In the genomic region with DNA sequence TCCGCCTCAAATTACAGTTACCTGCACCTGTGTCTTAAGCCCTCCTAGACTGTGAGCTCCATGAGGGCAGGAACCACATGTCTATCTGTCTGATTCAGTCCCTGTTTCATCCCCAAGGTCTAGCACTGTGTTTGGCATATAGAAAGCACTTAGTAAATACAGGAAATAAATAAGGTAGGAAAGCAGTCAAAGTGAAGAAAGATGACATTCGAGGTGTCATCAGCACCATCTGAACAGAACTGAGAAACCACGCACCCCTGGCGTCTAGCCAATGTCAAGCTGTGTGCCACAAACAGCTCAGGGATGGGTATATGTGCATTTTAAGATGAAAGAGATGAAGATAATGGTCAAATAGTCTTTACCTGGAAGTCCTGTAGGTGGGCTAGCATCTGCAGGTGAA, we compare ENCODE assay signal across 11 cellular contexts.
DNase-seq lines count a peak whose midpoint lies in the region; ATAC-seq, FAIRE-seq and TF ChIP-seq lines count a peak whose summit lies in the region.
"Had no signal": no experiment of that assay in that cellular context is flagged by ENCODE, and none has a peak within 500 bp of the region (broad histone marks: within the 10 kb centered on the region; RNA-seq: fewer than 3 reads in every experiment).

No MANE protein-coding gene starts in this region.

- H2BK15ac ChIP-seq in neuronal stem cell (ENCODE audit: low read length), result no peak overlapping the region

- H3K79me2 ChIP-seq in HepG2 (ENCODE audit: insufficient read depth, low read length), result no peaks in the 10 kb centered on the region

- POLR2A ChIA-PET in HepG2 (lab: Yijun Ruan, JAX), result no interaction called here

- H4K8ac ChIP-seq in neuronal stem cell (ENCODE audit: low read depth, low read length), result no peak overlapping the region

- no peaks in the 10 kb centered on the region for H3K79me1 ChIP-seq in neuronal stem cell (ENCODE audit: low read depth, low read length)

- H3K4me2 ChIP-seq in neuronal stem cell (ENCODE audit: insufficient read depth, low read length, poor library complexity, severe bottlenecking) (no peak overlapping the region), HepG2 (ENCODE audit: low read depth, low read length) (no peak overlapping the region)

- peak overlapping the region; percentile 48 for H3K27ac Mint-ChIP-seq in activated T-helper 2 cell treated with anti-CD3 and anti-CD28 coated beads, Interferon-gamma antibody, Interleukin-2, Interleukin-4, amounts not matched to agents 10 μg/mL and 5 μg/mL and 100 μg/mL, durations not matched to agents 14 hours and 24 hours and 36 hours
- H3K27ac Mint-ChIP-seq: mesothelial cell of epicardium had no signal

- H3K27ac ChIP-seq in right atrium auricular region (no peak overlapping the region), neuronal stem cell (replicated peaks; ENCODE audit: low read length) (no peak overlapping the region), HepG2 (ENCODE audit: extremely low read length, insufficient read depth, low read length) (no peak overlapping the region)

- intact Hi-C loops in left ventricle myocardium superior (cut with micrococcal nuclease) (no loop called here), head of caudate nucleus (cut with DNase I) (no loop called here), HepG2 (cut with micrococcal nuclease; ENCODE audit: unreplicated experiment) (no loop called here)
- intact Hi-C loops in activated T-helper 2 cell treated with anti-CD3 and anti-CD28 coated beads, Interferon-gamma antibody, Interleukin-2, Interleukin-4, amounts not matched to agents 10 μg/mL and 5 μg/mL and 100 μg/mL, durations not matched to agents 14 hours and 24 hours and 36 hours (cut with micrococcal nuclease), result no loop called here

- H3K18ac ChIP-seq in neuronal stem cell (ENCODE audit: low read length), result no peak overlapping the region

- H2BK5ac ChIP-seq in neuronal stem cell (ENCODE audit: low read length), result no peak overlapping the region

- no peaks in the 10 kb centered on the region for H4K20me1 ChIP-seq in HepG2 (ENCODE audit: insufficient read depth, low read length)

- H3K4me1 ChIP-seq in right atrium auricular region (no peaks in the 10 kb centered on the region), neuronal stem cell (ENCODE audit: control insufficient read depth in 2 of 2, insufficient read depth in 1 of 2, low read depth in 1 of 2, low read length in 2 of 2) (no peaks in the 10 kb centered on the region), HepG2 (ENCODE audit: insufficient read depth, low read length) (peaks cover 8% of the 10 kb centered on the region)

- no peak overlapping the region for H3K14ac ChIP-seq in neuronal stem cell (ENCODE audit: low read length)

- H3K36me3 Mint-ChIP-seq in activated T-helper 2 cell treated with anti-CD3 and anti-CD28 coated beads, Interferon-gamma antibody, Interleukin-2, Interleukin-4, amounts not matched to agents 10 μg/mL and 5 μg/mL and 100 μg/mL, durations not matched to agents 14 hours and 24 hours and 36 hours (ENCODE audit: low read depth), result peaks cover 69% of the 10 kb centered on the region

- H3K9me3 ChIP-seq in right atrium auricular region, result no peaks in the 10 kb centered on the region
- peaks cover 0 to 2% of the 10 kb centered on the region in 2 donors for H3K9me3 ChIP-seq in neuronal stem cell (replicated peaks in 1 of 2; ENCODE audit: control insufficient read depth in 2 of 2, insufficient read depth in 1 of 2, low read depth in 1 of 2, low read length in 2 of 2)
- H3K9me3 ChIP-seq in HepG2 (ENCODE audit: low read length), result no peaks in the 10 kb centered on the region

- H3K4me3 ChIP-seq in right atrium auricular region (no peak overlapping the region), neuronal stem cell (ENCODE audit: low read length in 2 of 2) (no peak overlapping the region), HepG2 (replicated peaks in 1 of 3; ENCODE audit: insufficient read depth in 1 of 3, low read depth in 2 of 3, low read length in 3 of 3) (no peak overlapping the region)

- TF ChIP-seq POLR2A in HepG2 (IDR thresholded peaks at IDR 0.05; ENCODE audit: insufficient read depth in 1 of 2, low read depth in 2 of 2, low read length in 2 of 2), result no peak

- peak; percentile 46 for DNase-seq in left ventricle myocardium superior
- DNase-seq in right atrium auricular region (ENCODE audit: low spot score), result no peak
- DNase-seq in activated T-helper 2 cell treated with anti-CD3 and anti-CD28 coated beads, Interferon-gamma antibody, Interleukin-2, Interleukin-4, amounts not matched to agents 10 μg/mL and 5 μg/mL and 100 μg/mL, durations not matched to agents 14 hours and 24 hours and 36 hours (ENCODE audit: low spot score), result no peak
- peak; percentile 74 for DNase-seq in stimulated activated CD4-positive, alpha-beta T cell treated with anti-CD3 and anti-CD28 coated beads, Interleukin-1b, Interleukin-23, amount 100 ng/mL, for 48 hours
- no peak for DNase-seq in head of caudate nucleus
- DNase-seq in neuronal stem cell (ENCODE audit: low spot score), result no peak
- DNase-seq in UCSD-AML1 (lab: John Stamatoyannopoulos, UW; ENCODE audit: unreplicated experiment), result no peak
- no peak for DNase-seq in HepG2 (ENCODE audit: low spot score)
- DNase-seq: NCI-H2107 had no signal

- H2AK5ac ChIP-seq in neuronal stem cell (ENCODE audit: low read depth, low read length), result no peak overlapping the region

- TF ChIP-seq EP300 in HepG2 (IDR thresholded peaks at IDR 0.05; ENCODE audit: low read depth in 2 of 2, low read length in 2 of 2) (no peak), HepG2 (CRISPR knock-in tag; IDR thresholded peaks at IDR 0.05; ENCODE audit: borderline replicate concordance) (no peak)

- H4K91ac ChIP-seq in neuronal stem cell (ENCODE audit: low read depth, low read length, poor library complexity), result no peak overlapping the region

- H3K9me3 Mint-ChIP-seq in activated T-helper 2 cell treated with anti-CD3 and anti-CD28 coated beads, Interferon-gamma antibody, Interleukin-2, Interleukin-4, amounts not matched to agents 10 μg/mL and 5 μg/mL and 100 μg/mL, durations not matched to agents 14 hours and 24 hours and 36 hours, result peaks cover 4% of the 10 kb centered on the region
- H3K9me3 Mint-ChIP-seq: mesothelial cell of epicardium had no signal

- no peak for TF ChIP-seq RAD21 in HepG2 (CRISPR knock-in tag; IDR thresholded peaks at IDR 0.05)

- H2AFZ ChIP-seq in neuronal stem cell (ENCODE audit: low read length), result no peak overlapping the region
- no peak overlapping the region for H2AFZ ChIP-seq in HepG2 (ENCODE audit: low read length)

- H3K27me3 Mint-ChIP-seq in activated T-helper 2 cell treated with anti-CD3 and anti-CD28 coated beads, Interferon-gamma antibody, Interleukin-2, Interleukin-4, amounts not matched to agents 10 μg/mL and 5 μg/mL and 100 μg/mL, durations not matched to agents 14 hours and 24 hours and 36 hours (ENCODE audit: low read depth), result no peaks in the 10 kb centered on the region

- H3K36me3 ChIP-seq in right atrium auricular region, result peaks cover 74% of the 10 kb centered on the region
- peaks cover 19 to 80% of the 10 kb centered on the region in 2 donors for H3K36me3 ChIP-seq in neuronal stem cell (replicated peaks in 1 of 2; ENCODE audit: control insufficient read depth in 2 of 2, insufficient read depth in 2 of 2, low read length in 2 of 2)
- peaks cover 9 to 31% of the 10 kb centered on the region in 2 experiments for H3K36me3 ChIP-seq in HepG2 (replicated peaks in 1 of 2; ENCODE audit: control insufficient read depth in 1 of 2, insufficient read depth in 2 of 2, low read length in 2 of 2)

- no peak overlapping the region for H3K4me3 Mint-ChIP-seq in activated T-helper 2 cell treated with anti-CD3 and anti-CD28 coated beads, Interferon-gamma antibody, Interleukin-2, Interleukin-4, amounts not matched to agents 10 μg/mL and 5 μg/mL and 100 μg/mL, durations not matched to agents 14 hours and 24 hours and 36 hours (ENCODE audit: low read depth)
- H3K4me3 Mint-ChIP-seq: mesothelial cell of epicardium had no signal

- no peaks in the 10 kb centered on the region for H3K27me3 ChIP-seq in right atrium auricular region
- no peaks in the 10 kb centered on the region for H3K27me3 ChIP-seq in neuronal stem cell (ENCODE audit: control insufficient read depth in 3 of 3, insufficient read depth in 3 of 3, low read depth in 1 of 3, low read length in 3 of 3)
- no peaks in the 10 kb centered on the region for H3K27me3 ChIP-seq in HepG2 (ENCODE audit: control insufficient read depth in 1 of 2, insufficient read depth in 2 of 2, low read length in 2 of 2)

- ATAC-seq in left ventricle myocardium superior (no peak), HepG2 (no peak)
- ATAC-seq: SK-N-SH treated with all-trans-retinoic acid at 6 μM for 48 hours had no signal

- H3K23ac ChIP-seq in neuronal stem cell (ENCODE audit: low read depth, low read length, poor library complexity), result no peak overlapping the region

- no peak overlapping the region for H3K4ac ChIP-seq in neuronal stem cell (ENCODE audit: low read length)

- FAIRE-seq in HepG2 (lab: Jason Lieb, UNC), result no peak

- H2BK12ac ChIP-seq in neuronal stem cell (ENCODE audit: low read length), result no peak overlapping the region

- in situ Hi-C loops in HepG2 (cut with HindIII; ENCODE audit: extremely low pct_ligation_motif_present, low pct_unique_long_range_greater_than_20kb), result no loop called here

- no TSS peak for BruUV-seq in HepG2 (replicated peaks; lab: Mats Ljungman, UMichigan)

- peaks cover 16% of the 10 kb centered on the region for H3K4me1 Mint-ChIP-seq in activated T-helper 2 cell treated with anti-CD3 and anti-CD28 coated beads, Interferon-gamma antibody, Interleukin-2, Interleukin-4, amounts not matched to agents 10 μg/mL and 5 μg/mL and 100 μg/mL, durations not matched to agents 14 hours and 24 hours and 36 hours (ENCODE audit: low read depth)
- H3K4me1 Mint-ChIP-seq: mesothelial cell of epicardium had no signal

- TF ChIP-seq CTCF in right atrium auricular region (IDR thresholded peaks at IDR 0.05) (no peak), HepG2 (CRISPR knock-in tag; IDR thresholded peaks at IDR 0.05) (no peak)

- H3K9ac ChIP-seq in neuronal stem cell (ENCODE audit: low read depth, low read length, poor library complexity), result no peak overlapping the region
- H3K9ac ChIP-seq in HepG2 (ENCODE audit: insufficient read depth, low read depth, low read length), result no peak overlapping the region

- no CpG with 5 or more reads among the region's 4 CpGs for WGBS in neuronal stem cell (ENCODE audit: extremely low coverage in 2 of 2, insufficient read length in 2 of 2, insufficient replicate concordance in 1 of 2), 2 donors
- 97% methylated on average over 4 of the region's 4 CpGs for WGBS in HepG2 (ENCODE audit: low lambda C conversion rate)

- no peak overlapping the region for H2BK120ac ChIP-seq in neuronal stem cell (ENCODE audit: low read depth, low read length)

- CTCF ChIA-PET in HepG2 (lab: Yijun Ruan, JAX; ENCODE audit: low intra/inter-chr PET ratio, low total read pairs), result no interaction called here

TF ChIP-seq in HepG2, 621 proteins besides CTCF, POLR2A, EP300 and RAD21:
- TF ChIP-seq ZNF234 (CRISPR knock-in tag; conservative IDR thresholded peaks at IDR 0.05), result no peak
- no peak for TF ChIP-seq CAMTA2 (CRISPR knock-in tag; IDR thresholded peaks at IDR 0.05; ENCODE audit: borderline replicate concordance)

Comparison
In these comparisons a context has a peak if more than half of its experiments do, and no peak if none do; other contexts are left out.
1. DNase-seq: peak in left ventricle myocardium superior (single experiment) and stimulated activated CD4-positive, alpha-beta T cell treated with anti-CD3 and anti-CD28 coated beads, Interleukin-1b, Interleukin-23, amount 100 ng/mL, for 48 hours (single experiment); none in right atrium auricular region (single experiment), activated T-helper 2 cell treated with anti-CD3 and anti-CD28 coated beads, Interferon-gamma antibody, Interleukin-2, Interleukin-4, amounts not matched to agents 10 μg/mL and 5 μg/mL and 100 μg/mL, durations not matched to agents 14 hours and 24 hours and 36 hours (single experiment), head of caudate nucleus (0 of 42), neuronal stem cell (single experiment), UCSD-AML1 (single experiment) and HepG2 (single experiment).